9 cellular contexts compared by ENCODE assay signal in genomic region chr13:114148521-114148855, GRCh38.
DNase-seq lines count a peak whose midpoint lies in the region; ATAC-seq and TF ChIP-seq lines count a peak whose summit lies in the region.
"Had no signal": no experiment of that assay in that cellular context is flagged by ENCODE, and none has a peak within 500 bp of the region (broad histone marks: within the 10 kb centered on the region; RNA-seq: fewer than 3 reads in every experiment).

No MANE protein-coding gene starts in this region.

- H3K4me2 ChIP-seq in Loucy (ENCODE audit: low read depth, low read length, poor library complexity, severe bottlenecking) = peak overlapping the region; percentile 77

- peak overlapping the region; percentile 80 for H2AFZ ChIP-seq in Loucy (ENCODE audit: low read length)

- ATAC-seq in GM21529 (IDR thresholded peaks at IDR 0.05; ENCODE audit: unreplicated experiment) = peak; percentile 89

- H3K4me1 ChIP-seq in Loucy (ENCODE audit: insufficient read depth, low read length, poor library complexity, severe bottlenecking) = peaks cover 91% of the 10 kb centered on the region

- no peaks in the 10 kb centered on the region for H3K36me3 ChIP-seq in Loucy (ENCODE audit: insufficient read depth, low read length)

- H3K9ac ChIP-seq in Loucy (ENCODE audit: low read depth, low read length, poor library complexity, severe bottlenecking) = peak overlapping the region; percentile 67

- DNase-seq in GM12864 (ENCODE audit: low read depth) = peak; percentile 70
- peak; percentile 83 to 86 for DNase-seq in activated T-cell treated with anti-CD3 and anti-CD28 coated beads, Interleukin-2, amount 50 U/mL, for 48 hours
- DNase-seq in stimulated activated CD4-positive, alpha-beta T cell treated with anti-CD3 and anti-CD28 coated beads, Interleukin-4, amount 100 ng/mL, for 4 hours = peak; percentile 46 to 78
- DNase-seq in C1 segment of cervical spinal cord (lab: John Stamatoyannopoulos, UW) = no peak
- DNase-seq in NCI-H2227 (lab: John Stamatoyannopoulos, UW; ENCODE audit: unreplicated experiment) = no peak
- DNase-seq in NCI-H524 treated with DMSO at 0.1 percent for 48 hours (lab: John Stamatoyannopoulos, UW) = no peak

- H3K27me3 ChIP-seq in Loucy (ENCODE audit: insufficient read depth, low read length, poor library complexity, severe bottlenecking) = no peaks in the 10 kb centered on the region

- peaks cover 6% of the 10 kb centered on the region for H3F3A ChIP-seq in Loucy (ENCODE audit: low read depth)

- no peaks in the 10 kb centered on the region for H3K9me2 ChIP-seq in Loucy (replicated peaks; ENCODE audit: low read depth, low read length)

- no peaks in the 10 kb centered on the region for H3K9me3 ChIP-seq in Loucy (ENCODE audit: insufficient read depth, low read depth, low read length)

- no peaks in the 10 kb centered on the region for H3K79me2 ChIP-seq in Loucy (ENCODE audit: insufficient read depth, low read length)

- H3K4me3 ChIP-seq in GM12864 (ENCODE audit: low read depth, low read length) = no peak overlapping the region
- peak overlapping the region; percentile 52 for H3K4me3 ChIP-seq in Loucy (ENCODE audit: low read length, poor library complexity, severe bottlenecking)
- H3K4me3 ChIP-seq: skin epidermis had no signal

- no peak for TF ChIP-seq CTCF in GM12864 (IDR thresholded peaks at IDR 0.05; ENCODE audit: low read depth, low read length, missing control alignments)
- TF ChIP-seq CTCF in Loucy (conservative IDR thresholded peaks at IDR 0.05; ENCODE audit: low read length) = no peak

- no peaks in the 10 kb centered on the region for H4K20me1 ChIP-seq in Loucy (ENCODE audit: insufficient read depth, low read length, poor library complexity, severe bottlenecking)

Comparison
In these comparisons a context has a peak if more than half of its experiments do, and no peak if none do; other contexts are left out.
1. DNase-seq: peak in GM12864 (single experiment), activated T-cell treated with anti-CD3 and anti-CD28 coated beads, Interleukin-2, amount 50 U/mL, for 48 hours (2 of 2) and stimulated activated CD4-positive, alpha-beta T cell treated with anti-CD3 and anti-CD28 coated beads, Interleukin-4, amount 100 ng/mL, for 4 hours (2 of 2); none in C1 segment of cervical spinal cord (0 of 14), NCI-H2227 (single experiment) and NCI-H524 treated with DMSO at 0.1 percent for 48 hours (single experiment).